Comparison of ENCODE assay signal across 1 cellular context in genomic region chr20:324177-325042, GRCh38.
A peak's percentile ranks its signal among the peaks of the same experiment; 100 is the strongest.
TF ChIP-seq lines count a peak whose summit lies in the region.

No MANE protein-coding gene starts in this region.

TF ChIP-seq in HepG2, 621 proteins besides CTCF, POLR2A, EP300 and RAD21 (continued from another document and continues in another):
- TF ChIP-seq HNF1A (IDR thresholded peaks at IDR 0.05; ENCODE audit: low read depth) (no peak), HNF1A (CRISPR knock-in tag; IDR thresholded peaks at IDR 0.05; ENCODE audit: borderline replicate concordance) (peak; percentile 93), ZFP37 (CRISPR knock-in tag; IDR thresholded peaks at IDR 0.05; ENCODE audit: borderline replicate concordance) (peak; percentile 97; the same call in 1 of the 2 replicates), ZNF777 (CRISPR knock-in tag; IDR thresholded peaks at IDR 0.05) (peak; percentile 90), TMF1 (CRISPR knock-in tag; IDR thresholded peaks at IDR 0.05; ENCODE audit: low read depth) (peak; percentile 87; the same call in 1 of the 2 replicates), KIAA2018 (CRISPR knock-in tag; IDR thresholded peaks at IDR 0.05; ENCODE audit: borderline replicate concordance) (peak; percentile 92; the same call in 1 of the 2 replicates), ZNF629 (CRISPR knock-in tag; conservative IDR thresholded peaks at IDR 0.05) (peak; percentile 52), TRIM22 (IDR thresholded peaks at IDR 0.05) (no peak), ZNF101 (CRISPR knock-in tag; IDR thresholded peaks at IDR 0.05; ENCODE audit: borderline replicate concordance, low read depth) (peak; percentile 97; the same call in 1 of the 2 replicates), ZKSCAN5 (CRISPR knock-in tag; IDR thresholded peaks at IDR 0.05) (0 out of 2 replicates have a peak, but pooled peaks have one; percentile 10), ADNP (CRISPR knock-in tag; IDR thresholded peaks at IDR 0.05) (0 out of 2 replicates have a peak, but pooled peaks have one; percentile 9), ZNF644 (CRISPR knock-in tag; IDR thresholded peaks at IDR 0.05; ENCODE audit: low read depth) (peak; percentile 54), BHLHE40 (IDR thresholded peaks at IDR 0.05; ENCODE audit: low read length) (peak; percentile 99), ATF6 (CRISPR knock-in tag; conservative IDR thresholded peaks at IDR 0.05) (peak; percentile 57; the same call in 1 of the 2 replicates), HOXA9 (CRISPR knock-in tag; IDR thresholded peaks at IDR 0.05; ENCODE audit: borderline replicate concordance) (peak; percentile 98), MYPOP (CRISPR knock-in tag; IDR thresholded peaks at IDR 0.05) (peak; percentile 85), PHF21A (CRISPR knock-in tag; IDR thresholded peaks at IDR 0.05) (peak; percentile 94), ZNF724P (CRISPR knock-in tag; IDR thresholded peaks at IDR 0.05; ENCODE audit: borderline replicate concordance) (peak; percentile 99), ZMYM3 (CRISPR knock-in tag; IDR thresholded peaks at IDR 0.05) (peak; percentile 40), ZNF34 (CRISPR knock-in tag; IDR thresholded peaks at IDR 0.05; ENCODE audit: borderline replicate concordance) (peak; percentile 77; the same call in 1 of the 2 replicates), CBX2 (IDR thresholded peaks at IDR 0.05; ENCODE audit: low read depth, low read length) (no peak), CBX2 (CRISPR knock-in tag; IDR thresholded peaks at IDR 0.05; ENCODE audit: low read depth) (no peak; the same call in none of the 2 replicates), RARA (CRISPR knock-in tag; IDR thresholded peaks at IDR 0.05) (peak; percentile 86), NKX3-1 (CRISPR knock-in tag; IDR thresholded peaks at IDR 0.05) (peak; percentile 98), ONECUT2 (CRISPR knock-in tag; IDR thresholded peaks at IDR 0.05) (0 out of 2 replicates have a peak, but pooled peaks have one; percentile 61), SKIL (CRISPR knock-in tag; IDR thresholded peaks at IDR 0.05; ENCODE audit: borderline replicate concordance) (peak; percentile 95), ZSCAN5A (CRISPR knock-in tag; IDR thresholded peaks at IDR 0.05; ENCODE audit: borderline replicate concordance) (peak; percentile 71; the same call in 1 of the 2 replicates), TERF1 (CRISPR knock-in tag; IDR thresholded peaks at IDR 0.05) (peak; percentile 92; the same call in 1 of the 2 replicates), ZNF354B (CRISPR knock-in tag; IDR thresholded peaks at IDR 0.05) (peak; percentile 96), ZNF350 (CRISPR knock-in tag; IDR thresholded peaks at IDR 0.05; ENCODE audit: borderline replicate concordance, low read depth) (peak; percentile 88), SRSF4 (IDR thresholded peaks at IDR 0.05; ENCODE audit: low read depth, low read length, poor library complexity, severe bottlenecking) (peak; percentile 54), ZNF441 (CRISPR knock-in tag; IDR thresholded peaks at IDR 0.05; ENCODE audit: borderline replicate concordance) (peak; percentile 79), FOXO1 (CRISPR knock-in tag; IDR thresholded peaks at IDR 0.05) (peak; percentile 80)
